ENCODE assay signal across 34 cellular contexts in genomic region chr12:63028951-63029350, GRCh38.
"Had no signal": no experiment of that assay in that cellular context is flagged by ENCODE, and none has a peak within 500 bp of the region (broad histone marks: within the 10 kb centered on the region; RNA-seq: fewer than 3 reads in every experiment).

No MANE protein-coding gene starts in this region.

- H3K9me3 ChIP-seq: body of pancreas, breast epithelium had no signal

- H3K27me3 Mint-ChIP-seq: activated CD4-positive, alpha-beta memory T cell treated with anti-CD3 and anti-CD28 coated beads, Interleukin-2, amount 10 ng/mL, durations not matched to agents 7 days and 5 days; activated CD4-positive, alpha-beta T cell treated with anti-CD3 and anti-CD28 coated beads, Interleukin-2, amount 10 ng/mL, durations not matched to agents 7 days and 5 days; activated CD8-positive, alpha-beta memory T cell treated with anti-CD3 and anti-CD28 coated beads, Interleukin-2, amount 10 ng/mL, durations not matched to agents 7 days and 5 days; activated naive CD4-positive, alpha-beta T cell treated with anti-CD3 and anti-CD28 coated beads, Interleukin-2, amount 10 ng/mL, durations not matched to agents 7 days and 5 days; activated naive CD4-positive, alpha-beta T cell treated with anti-CD3 and anti-CD28 coated beads, Interleukin-2, amount 50 U/mL, for 24 hours; activated naive CD8-positive, alpha-beta T cell treated with anti-CD3 and anti-CD28 coated beads, Interleukin-2, amount 10 ng/mL, durations not matched to agents 7 days and 5 days; activated naive CD8-positive, alpha-beta T cell treated with anti-CD3 and anti-CD28 coated beads, Interleukin-2, amount 50 U/mL, for 24 hours; activated T-cell treated with anti-CD3 and anti-CD28 coated beads, Interleukin-2, amount 50 U/mL, for 24 hours had no signal

- H3K27me3 ChIP-seq: body of pancreas, brain microvascular endothelial cell, breast epithelium had no signal

- H3K4me1 Mint-ChIP-seq: activated CD4-positive, alpha-beta memory T cell treated with anti-CD3 and anti-CD28 coated beads, Interleukin-2, amount 10 ng/mL, durations not matched to agents 7 days and 5 days; activated CD4-positive, alpha-beta T cell treated with anti-CD3 and anti-CD28 coated beads for 36 hours; activated CD4-positive, alpha-beta T cell treated with anti-CD3 and anti-CD28 coated beads, Interleukin-2, amount 10 ng/mL, durations not matched to agents 7 days and 5 days; activated CD8-positive, alpha-beta memory T cell treated with anti-CD3 and anti-CD28 coated beads, Interleukin-2, amount 10 ng/mL, durations not matched to agents 7 days and 5 days; activated naive CD4-positive, alpha-beta T cell treated with anti-CD3 and anti-CD28 coated beads, Interleukin-2, amount 10 ng/mL, durations not matched to agents 7 days and 5 days; activated naive CD4-positive, alpha-beta T cell treated with anti-CD3 and anti-CD28 coated beads, Interleukin-2, amount 50 U/mL, for 24 hours; activated naive CD8-positive, alpha-beta T cell treated with anti-CD3 and anti-CD28 coated beads, Interleukin-2, amount 10 ng/mL, durations not matched to agents 7 days and 5 days; activated naive CD8-positive, alpha-beta T cell treated with anti-CD3 and anti-CD28 coated beads, Interleukin-2, amount 50 U/mL, for 24 hours had no signal

- H3K4me1 ChIP-seq: body of pancreas, breast epithelium had no signal

- ATAC-seq: activated CD4-positive, alpha-beta T cell treated with anti-CD3 and anti-CD28 coated beads for 36 hours; activated CD4-positive, CD25-positive, alpha-beta regulatory T cell treated with anti-CD3 and anti-CD28 coated beads, Interleukin-2, amount 50 U/mL, for 24 hours; activated CD8-positive, alpha-beta memory T cell treated with anti-CD3 and anti-CD28 coated beads, Interleukin-2, amount 10 ng/mL, durations not matched to agents 7 days and 5 days; activated CD8-positive, alpha-beta T cell treated with anti-CD3 and anti-CD28 coated beads, Interleukin-2, amount 10 ng/mL, durations not matched to agents 7 days and 5 days; activated naive CD8-positive, alpha-beta T cell treated with anti-CD3 and anti-CD28 coated beads, Interleukin-2, amount 50 U/mL, for 24 hours; body of pancreas; WTC11 had no signal

- H3K4me3 Mint-ChIP-seq: activated CD4-positive, alpha-beta memory T cell treated with anti-CD3 and anti-CD28 coated beads, Interleukin-2, amount 10 ng/mL, durations not matched to agents 7 days and 5 days; activated CD4-positive, alpha-beta T cell treated with anti-CD3 and anti-CD28 coated beads for 36 hours; activated CD4-positive, alpha-beta T cell treated with anti-CD3 and anti-CD28 coated beads, Interleukin-2, amount 10 ng/mL, durations not matched to agents 7 days and 5 days; activated CD8-positive, alpha-beta memory T cell treated with anti-CD3 and anti-CD28 coated beads, Interleukin-2, amount 10 ng/mL, durations not matched to agents 7 days and 5 days; activated CD8-positive, alpha-beta T cell treated with anti-CD3 and anti-CD28 coated beads, Interleukin-2, amount 10 ng/mL, durations not matched to agents 7 days and 5 days; activated naive CD4-positive, alpha-beta T cell treated with anti-CD3 and anti-CD28 coated beads, Interleukin-2, amount 10 ng/mL, durations not matched to agents 7 days and 5 days; activated naive CD4-positive, alpha-beta T cell treated with anti-CD3 and anti-CD28 coated beads, Interleukin-2, amount 50 U/mL, for 24 hours; activated naive CD8-positive, alpha-beta T cell; activated naive CD8-positive, alpha-beta T cell treated with anti-CD3 and anti-CD28 coated beads, Interleukin-2, amount 10 ng/mL, durations not matched to agents 7 days and 5 days; activated naive CD8-positive, alpha-beta T cell treated with anti-CD3 and anti-CD28 coated beads, Interleukin-2, amount 50 U/mL, for 24 hours; activated T-cell treated with anti-CD3 and anti-CD28 coated beads, Interleukin-2, amount 50 U/mL, for 24 hours; T-helper 1 cell treated with Interleukin-12 subunit alpha and Interleukin-12 subunit beta and Interleukin-4 antibody, amounts not matched to agents 30 μg/mL and 1 μg/mL, for 36 hours; T-helper 2 cell treated with Interferon-gamma antibody and Interleukin-4, amounts not matched to agents 5 μg/mL and 100 μg/mL, for 36 hours; WTC11 had no signal

- H3K36me3 Mint-ChIP-seq: activated CD8-positive, alpha-beta memory T cell treated with anti-CD3 and anti-CD28 coated beads, Interleukin-2, amount 10 ng/mL, durations not matched to agents 7 days and 5 days; activated naive CD4-positive, alpha-beta T cell treated with anti-CD3 and anti-CD28 coated beads, Interleukin-2, amount 10 ng/mL, durations not matched to agents 7 days and 5 days; activated naive CD4-positive, alpha-beta T cell treated with anti-CD3 and anti-CD28 coated beads, Interleukin-2, amount 50 U/mL, for 24 hours; activated naive CD8-positive, alpha-beta T cell; activated naive CD8-positive, alpha-beta T cell treated with anti-CD3 and anti-CD28 coated beads, Interleukin-2, amount 10 ng/mL, durations not matched to agents 7 days and 5 days; WTC11 had no signal

- H3K27ac Mint-ChIP-seq: activated CD4-positive, alpha-beta memory T cell treated with anti-CD3 and anti-CD28 coated beads, Interleukin-2, amount 10 ng/mL, durations not matched to agents 7 days and 5 days; activated CD4-positive, alpha-beta T cell treated with anti-CD3 and anti-CD28 coated beads for 36 hours; activated CD4-positive, alpha-beta T cell treated with anti-CD3 and anti-CD28 coated beads, Interleukin-2, amount 10 ng/mL, durations not matched to agents 7 days and 5 days; activated CD8-positive, alpha-beta memory T cell treated with anti-CD3 and anti-CD28 coated beads, Interleukin-2, amount 10 ng/mL, durations not matched to agents 7 days and 5 days; activated CD8-positive, alpha-beta T cell treated with anti-CD3 and anti-CD28 coated beads, Interleukin-2, amount 10 ng/mL, durations not matched to agents 7 days and 5 days; activated naive CD4-positive, alpha-beta T cell treated with anti-CD3 and anti-CD28 coated beads, Interleukin-2, amount 10 ng/mL, durations not matched to agents 7 days and 5 days; activated naive CD4-positive, alpha-beta T cell treated with anti-CD3 and anti-CD28 coated beads, Interleukin-2, amount 50 U/mL, for 24 hours; activated naive CD8-positive, alpha-beta T cell; activated naive CD8-positive, alpha-beta T cell treated with anti-CD3 and anti-CD28 coated beads, Interleukin-2, amount 10 ng/mL, durations not matched to agents 7 days and 5 days; activated naive CD8-positive, alpha-beta T cell treated with anti-CD3 and anti-CD28 coated beads, Interleukin-2, amount 50 U/mL, for 24 hours; activated T-cell treated with anti-CD3 and anti-CD28 coated beads, Interleukin-2, amount 50 U/mL, for 24 hours; activated T-helper 2 cell treated with anti-CD3 and anti-CD28 coated beads, Interferon-gamma antibody, Interleukin-2, Interleukin-4, amounts not matched to agents 10 μg/mL and 5 μg/mL and 100 μg/mL, durations not matched to agents 14 hours and 24 hours and 36 hours; T-helper 1 cell treated with Interleukin-12 subunit alpha and Interleukin-12 subunit beta and Interleukin-4 antibody, amounts not matched to agents 30 μg/mL and 1 μg/mL, for 36 hours; T-helper 2 cell treated with Interferon-gamma antibody and Interleukin-4, amounts not matched to agents 5 μg/mL and 100 μg/mL, for 36 hours; WTC11 had no signal

- H3K27ac ChIP-seq: body of pancreas, brain microvascular endothelial cell, breast epithelium, WERI-Rb-1 had no signal

- H3K36me3 ChIP-seq: brain microvascular endothelial cell, breast epithelium, WERI-Rb-1 had no signal

- DNase-seq: activated CD4-positive, alpha-beta memory T cell treated with anti-CD3 and anti-CD28 coated beads, Interleukin-2, amount 10 ng/mL, durations not matched to agents 7 days and 5 days; activated CD4-positive, alpha-beta T cell treated with anti-CD3 and anti-CD28 coated beads for 1 hour; activated CD4-positive, alpha-beta T cell treated with anti-CD3 and anti-CD28 coated beads for 36 hours; activated CD4-positive, alpha-beta T cell treated with anti-CD3 and anti-CD28 coated beads for 48 hours; activated CD4-positive, alpha-beta T cell treated with anti-CD3 and anti-CD28 coated beads, Interleukin-2, amount 10 ng/mL, durations not matched to agents 7 days and 5 days; activated CD4-positive, alpha-beta T cell treated with anti-CD3 and anti-CD28 coated beads, Interleukin-2, amount 50 U/mL, for 48 hours; activated CD4-positive, CD25-positive, alpha-beta regulatory T cell; activated CD8-positive, alpha-beta memory T cell treated with anti-CD3 and anti-CD28 coated beads for 24 hours; activated CD8-positive, alpha-beta memory T cell treated with anti-CD3 and anti-CD28 coated beads, Interleukin-2, amount 10 ng/mL, durations not matched to agents 7 days and 5 days; activated CD8-positive, alpha-beta memory T cell treated with anti-CD3 and anti-CD28 coated beads, Interleukin-2, amount 50 U/mL, for 48 hours; activated CD8-positive, alpha-beta T cell treated with anti-CD3 and anti-CD28 coated beads, Interleukin-2, amount 10 ng/mL, durations not matched to agents 7 days and 5 days; activated effector memory CD4-positive, alpha-beta T cell treated with Interleukin-2 at 50 U/mL for 16 hours; activated gamma-delta T cell; activated naive CD4-positive, alpha-beta T cell treated with anti-CD3 and anti-CD28 coated beads, Interleukin-2, amount 10 ng/mL, durations not matched to agents 7 days and 5 days; activated naive CD4-positive, alpha-beta T cell treated with Interleukin-2 at 50 U/mL for 16 hours; activated naive CD8-positive, alpha-beta T cell treated with anti-CD3 and anti-CD28 coated beads, Interleukin-2, amount 10 ng/mL, durations not matched to agents 7 days and 5 days; activated naive CD8-positive, alpha-beta T cell treated with anti-CD3 and anti-CD28 coated beads, Interleukin-2, amount 50 U/mL, for 24 hours; activated T-cell treated with anti-CD3 and anti-CD28 coated beads, Interleukin-2, amount 50 U/mL, for 24 hours; activated T-cell treated with anti-CD3 and anti-CD28 coated beads, Interleukin-2, amount 50 U/mL, for 48 hours; aorta; body of pancreas; brain microvascular endothelial cell; central memory CD4-positive, alpha-beta T cell; T-helper 2 cell; T-helper 9 cell; WERI-Rb-1 had no signal

- H3K4me3 ChIP-seq: body of pancreas, breast epithelium had no signal

- H3K9me3 Mint-ChIP-seq: activated CD4-positive, alpha-beta memory T cell treated with anti-CD3 and anti-CD28 coated beads, Interleukin-2, amount 10 ng/mL, durations not matched to agents 7 days and 5 days; activated CD4-positive, alpha-beta T cell treated with anti-CD3 and anti-CD28 coated beads, Interleukin-2, amount 10 ng/mL, durations not matched to agents 7 days and 5 days; activated naive CD4-positive, alpha-beta T cell treated with anti-CD3 and anti-CD28 coated beads, Interleukin-2, amount 10 ng/mL, durations not matched to agents 7 days and 5 days; activated naive CD4-positive, alpha-beta T cell treated with anti-CD3 and anti-CD28 coated beads, Interleukin-2, amount 50 U/mL, for 24 hours; activated naive CD8-positive, alpha-beta T cell treated with anti-CD3 and anti-CD28 coated beads, Interleukin-2, amount 10 ng/mL, durations not matched to agents 7 days and 5 days; activated naive CD8-positive, alpha-beta T cell treated with anti-CD3 and anti-CD28 coated beads, Interleukin-2, amount 50 U/mL, for 24 hours; activated T-helper 2 cell treated with anti-CD3 and anti-CD28 coated beads, Interferon-gamma antibody, Interleukin-2, Interleukin-4, amounts not matched to agents 10 μg/mL and 5 μg/mL and 100 μg/mL, durations not matched to agents 14 hours and 24 hours and 36 hours; T-helper 1 cell treated with Interleukin-12 subunit alpha and Interleukin-12 subunit beta and Interleukin-4 antibody, amounts not matched to agents 30 μg/mL and 1 μg/mL, for 36 hours; T-helper 2 cell treated with Interferon-gamma antibody and Interleukin-4, amounts not matched to agents 5 μg/mL and 100 μg/mL, for 36 hours had no signal
